21 cellular contexts compared by ENCODE assay signal in the genomic region with DNA sequence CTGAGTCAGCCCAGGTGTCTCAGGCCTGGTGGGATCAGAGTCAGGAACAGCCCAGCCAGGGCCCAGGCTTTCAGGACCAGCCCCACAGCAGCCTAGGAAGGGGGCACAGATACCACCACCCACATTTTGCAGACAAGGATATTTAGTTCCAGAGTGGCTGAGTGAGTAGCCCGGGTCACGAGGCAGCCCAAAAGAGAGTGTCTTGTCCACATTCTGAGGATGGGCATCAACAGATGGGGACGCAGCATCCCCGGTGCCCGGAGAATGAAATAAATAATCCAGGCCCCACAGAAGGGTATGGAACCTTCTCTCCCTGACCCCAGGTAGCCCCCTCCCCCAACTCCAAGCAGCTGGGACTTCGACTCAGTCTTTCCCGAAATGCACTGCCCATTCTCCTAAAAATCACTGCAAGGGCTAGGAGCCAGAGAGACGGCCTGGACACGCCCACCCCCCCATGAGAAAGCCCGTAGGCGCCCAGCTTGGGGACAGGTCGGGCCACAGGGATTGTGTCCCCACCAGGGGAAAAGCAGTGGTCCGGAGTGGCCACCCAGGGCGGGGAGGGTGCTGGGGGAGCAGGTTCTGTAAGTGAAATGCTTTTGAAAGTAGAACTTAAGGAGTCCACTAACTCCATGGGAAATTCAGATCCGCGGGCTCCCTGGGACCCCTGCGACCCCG. TPM values are rescaled to one million over a fixed set of nuclear protein-coding genes. Genes with fewer than 3 reads are reported as not detected.
"Had no signal": no experiment of that assay in that cellular context is flagged by ENCODE, and none has a peak within 500 bp of the region (broad histone marks: within the 10 kb centered on the region; RNA-seq: fewer than 3 reads in every experiment).

No MANE protein-coding gene starts in this region.

- H3K36me3 ChIP-seq: esophagus squamous epithelium, upper lobe of right lung had no signal

- H3K9me3 Mint-ChIP-seq: activated CD4-positive, alpha-beta memory T cell treated with anti-CD3 and anti-CD28 coated beads, Interleukin-2, amount 10 ng/mL, durations not matched to agents 7 days and 5 days; activated naive CD8-positive, alpha-beta T cell treated with anti-CD3 and anti-CD28 coated beads for 36 hours; activated T-cell treated with anti-CD3 and anti-CD28 coated beads, Interleukin-2, amount 50 U/mL, for 72 hours; neural crest cell; stimulated activated naive CD8-positive, alpha-beta T cell treated with anti-CD3 and anti-CD28 coated beads, Interleukin-15, amount 100 ng/mL, for 72 hours; T-helper 2 cell treated with Interferon-gamma antibody and Interleukin-4, amounts not matched to agents 5 μg/mL and 100 μg/mL, for 36 hours had no signal

- H3K79me2 ChIP-seq: parathyroid adenoma had no signal

- H3K4me3 ChIP-seq: upper lobe of right lung had no signal

- H3K9ac ChIP-seq: parathyroid adenoma had no signal

- H3K4me3 Mint-ChIP-seq: activated CD4-positive, alpha-beta memory T cell treated with anti-CD3 and anti-CD28 coated beads, Interleukin-2, amount 10 ng/mL, durations not matched to agents 7 days and 5 days; activated naive CD8-positive, alpha-beta T cell treated with anti-CD3 and anti-CD28 coated beads for 36 hours; activated T-cell treated with anti-CD3 and anti-CD28 coated beads, Interleukin-2, amount 50 U/mL, for 72 hours; neural crest cell; stimulated activated naive CD8-positive, alpha-beta T cell treated with anti-CD3 and anti-CD28 coated beads, Interleukin-15, amount 100 ng/mL, for 72 hours; T-helper 2 cell treated with Interferon-gamma antibody and Interleukin-4, amounts not matched to agents 5 μg/mL and 100 μg/mL, for 36 hours had no signal

- H3K9me3 ChIP-seq: esophagus squamous epithelium, testis, upper lobe of right lung had no signal

- H3K27me3 ChIP-seq: testis had no signal

- H2AFZ ChIP-seq: parathyroid adenoma had no signal

- DNase-seq: activated CD4-positive, alpha-beta memory T cell treated with anti-CD3 and anti-CD28 coated beads, Interleukin-2, amount 10 ng/mL, durations not matched to agents 7 days and 5 days; activated CD4-positive, alpha-beta T cell treated with anti-CD3 and anti-CD28 coated beads for 1 hour; activated gamma-delta T cell treated with Interleukin-2 at 50 U/mL for 16 hours; activated naive CD8-positive, alpha-beta T cell treated with anti-CD3 and anti-CD28 coated beads for 36 hours; activated T-cell treated with anti-CD3 and anti-CD28 coated beads, Interleukin-2, amount 50 U/mL, for 72 hours; aorta; esophagus squamous epithelium; glutamatergic neuron; left ventricle myocardium superior; mesendoderm; retina; stimulated activated CD4-positive, alpha-beta T cell treated with anti-CD3 and anti-CD28 coated beads, Interleukin-15, amount 100 ng/mL, for 24 hours; stimulated activated CD4-positive, alpha-beta T cell treated with anti-CD3 and anti-CD28 coated beads, Interleukin-4, amount 100 ng/mL, for 24 hours; stimulated activated naive CD8-positive, alpha-beta T cell treated with anti-CD3 and anti-CD28 coated beads, Interleukin-15, amount 100 ng/mL, for 72 hours; testis; upper lobe of right lung had no signal

- H3K27ac ChIP-seq: esophagus squamous epithelium, parathyroid adenoma, testis, upper lobe of right lung had no signal

- H3K27ac Mint-ChIP-seq: activated CD4-positive, alpha-beta memory T cell treated with anti-CD3 and anti-CD28 coated beads, Interleukin-2, amount 10 ng/mL, durations not matched to agents 7 days and 5 days; activated naive CD8-positive, alpha-beta T cell treated with anti-CD3 and anti-CD28 coated beads for 36 hours; activated T-cell treated with anti-CD3 and anti-CD28 coated beads, Interleukin-2, amount 50 U/mL, for 72 hours; stimulated activated naive CD8-positive, alpha-beta T cell treated with anti-CD3 and anti-CD28 coated beads, Interleukin-15, amount 100 ng/mL, for 72 hours; T-helper 2 cell treated with Interferon-gamma antibody and Interleukin-4, amounts not matched to agents 5 μg/mL and 100 μg/mL, for 36 hours had no signal

- ATAC-seq: activated T-cell treated with anti-CD3 and anti-CD28 coated beads, Interleukin-2, amount 50 U/mL, for 72 hours; left ventricle myocardium superior; upper lobe of right lung had no signal

- H3K4me1 Mint-ChIP-seq: activated CD4-positive, alpha-beta memory T cell treated with anti-CD3 and anti-CD28 coated beads, Interleukin-2, amount 10 ng/mL, durations not matched to agents 7 days and 5 days; neural crest cell had no signal

- H3K4me1 ChIP-seq: parathyroid adenoma, upper lobe of right lung had no signal

- H3K36me3 Mint-ChIP-seq: activated naive CD8-positive, alpha-beta T cell treated with anti-CD3 and anti-CD28 coated beads for 36 hours had no signal

RNA-seq across cellular contexts. Expression of a gene that starts 6.9 kb away (rescaled TPM):
- total RNA-seq: activated naive CD8-positive, alpha-beta T cell treated with anti-CD3 and anti-CD28 coated beads for 36 hours; aorta; esophagus squamous epithelium; kidney epithelial cell; left ventricle myocardium superior; skeletal muscle tissue; upper lobe of right lung had no signal
- polyA plus RNA-seq: aorta had no signal
